ENCODE assay signal across 23 cellular contexts in the genomic region with DNA sequence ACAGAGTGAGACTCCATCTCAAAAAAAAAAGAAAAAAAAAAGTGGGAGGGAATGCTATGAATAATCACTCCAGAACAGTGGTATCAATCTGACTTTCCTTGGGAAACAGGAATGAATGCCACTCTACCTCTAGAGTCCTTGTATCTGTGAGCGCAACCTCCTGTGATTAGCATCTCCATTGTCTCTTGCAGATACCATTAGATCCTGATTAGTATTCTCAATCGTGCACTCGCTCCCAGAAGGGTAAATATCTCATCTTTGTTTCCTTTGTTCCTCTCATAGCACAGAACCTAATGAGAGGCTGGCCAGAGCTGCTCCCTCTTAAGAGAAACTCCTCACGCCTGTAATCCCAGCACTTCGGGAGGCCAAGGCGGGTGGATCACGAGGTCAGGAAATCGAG.
"Had no signal": no experiment of that assay in that cellular context is flagged by ENCODE, and none has a peak within 500 bp of the region (broad histone marks: within the 10 kb centered on the region; RNA-seq: fewer than 3 reads in every experiment).

No MANE protein-coding gene starts in this region.

- DNase-seq: dorsolateral prefrontal cortex; effector CD4-positive, alpha-beta T cell; heart left ventricle; kidney; naive thymus-derived CD4-positive, alpha-beta T cell; nucleus accumbens; sigmoid colon; spleen; stimulated activated CD4-positive, alpha-beta T cell treated with anti-CD3 and anti-CD28 coated beads, Interleukin-4, amount 100 ng/mL, for 4 hours; stimulated activated naive CD8-positive, alpha-beta T cell treated with anti-CD3 and anti-CD28 coated beads, Interleukin-15, Interleukin-2, amounts not matched to agents 100 U/mL and 50 U/mL, for 24 hours; substantia nigra; testis; upper lobe of left lung had no signal

- H3K79me2 ChIP-seq: hepatocyte had no signal

- H3K9me3 Mint-ChIP-seq: nephron had no signal

- H3K4me1 Mint-ChIP-seq: memory B cell; mesothelial cell of epicardium; naive thymus-derived CD4-positive, alpha-beta T cell; nephron; stimulated activated memory B cell treated with anti-CD40 and anti-IgM and Interleukin-4, amounts not matched to agents 10 μg/mL and 1 μg/mL and 100 μg/mL, for 72 hours had no signal

- H3K4me2 ChIP-seq: hepatocyte had no signal

- H3K9me3 ChIP-seq: prostate gland, sigmoid colon, testis, tibial nerve, upper lobe of left lung had no signal

- H3K4me3 ChIP-seq: dorsolateral prefrontal cortex, heart left ventricle, hepatocyte, lung, prostate gland, sigmoid colon, spleen, testis, tibial nerve, upper lobe of left lung had no signal

- H3K36me3 ChIP-seq: heart left ventricle, prostate gland, sigmoid colon, spleen, tibial nerve, upper lobe of left lung had no signal

- H3K36me3 Mint-ChIP-seq: memory B cell; mesothelial cell of epicardium; naive thymus-derived CD4-positive, alpha-beta T cell; stimulated activated memory B cell treated with anti-CD40 and anti-IgM and Interleukin-4, amounts not matched to agents 10 μg/mL and 1 μg/mL and 100 μg/mL, for 72 hours had no signal

- H3K27me3 Mint-ChIP-seq: memory B cell; stimulated activated memory B cell treated with anti-CD40 and anti-IgM and Interleukin-4, amounts not matched to agents 10 μg/mL and 1 μg/mL and 100 μg/mL, for 72 hours had no signal

- H3K4me1 ChIP-seq: heart left ventricle, prostate gland, sigmoid colon, spleen, testis, tibial nerve, upper lobe of left lung had no signal

- H3K27ac Mint-ChIP-seq: memory B cell; mesothelial cell of epicardium; naive thymus-derived CD4-positive, alpha-beta T cell; nephron; stimulated activated memory B cell treated with anti-CD40 and anti-IgM and Interleukin-4, amounts not matched to agents 10 μg/mL and 1 μg/mL and 100 μg/mL, for 72 hours had no signal

- H2AFZ ChIP-seq: hepatocyte had no signal

- H3K27ac ChIP-seq: dorsolateral prefrontal cortex, heart left ventricle, hepatocyte, prostate gland, sigmoid colon, spleen, testis, tibial nerve, upper lobe of left lung had no signal

- H3K4me3 Mint-ChIP-seq: memory B cell; mesothelial cell of epicardium; naive thymus-derived CD4-positive, alpha-beta T cell; nephron; stimulated activated memory B cell treated with anti-CD40 and anti-IgM and Interleukin-4, amounts not matched to agents 10 μg/mL and 1 μg/mL and 100 μg/mL, for 72 hours had no signal

- ATAC-seq: heart left ventricle; left lobe of liver; naive thymus-derived CD4-positive, alpha-beta T cell; right cardiac atrium; stimulated activated memory B cell treated with anti-CD40 and anti-IgM and Interleukin-4, amounts not matched to agents 10 μg/mL and 1 μg/mL and 100 μg/mL, for 72 hours; stimulated activated naive CD8-positive, alpha-beta T cell treated with anti-CD3 and anti-CD28 coated beads, Interleukin-15, Interleukin-2, amounts not matched to agents 100 U/mL and 50 U/mL, for 24 hours had no signal

- H3K27me3 ChIP-seq: dorsolateral prefrontal cortex, heart left ventricle, hepatocyte, sigmoid colon, spleen, testis, tibial nerve, upper lobe of left lung had no signal
